Comparison of ENCODE assay signal across 9 cellular contexts in the genomic region with DNA sequence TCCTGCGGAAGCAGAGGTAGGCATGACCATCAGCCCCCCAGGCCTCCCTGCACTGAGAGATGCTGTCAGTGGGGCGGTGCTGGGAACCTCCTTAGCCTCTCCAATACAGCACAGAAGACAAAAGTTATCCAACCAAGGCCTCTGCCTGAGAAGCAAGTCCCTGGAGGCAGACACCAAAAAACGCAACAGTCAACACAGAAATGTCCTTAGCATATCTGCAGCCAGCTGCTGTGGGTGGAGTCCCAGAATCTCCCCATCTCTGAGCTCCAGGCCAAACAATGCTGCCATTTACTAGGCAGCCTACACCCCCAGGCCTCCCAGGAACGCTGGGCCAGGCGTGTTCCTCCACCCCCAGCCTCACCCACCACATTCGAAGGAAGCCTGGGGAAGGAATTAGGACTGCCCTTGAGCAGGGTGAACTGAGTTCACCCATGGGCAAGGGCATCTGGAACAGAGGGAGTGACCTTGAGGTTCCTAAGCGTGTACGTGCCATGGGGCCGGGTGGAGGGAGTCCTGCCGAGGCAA. TPM values are rescaled to one million over a fixed set of nuclear protein-coding genes. Genes with fewer than 3 reads are reported as not detected.
DNase-seq lines count a peak whose midpoint lies in the region; TF ChIP-seq lines count a peak whose summit lies in the region.
"Had no signal": no experiment of that assay in that cellular context is flagged by ENCODE, and none has a peak within 500 bp of the region (broad histone marks: within the 10 kb centered on the region; RNA-seq: fewer than 3 reads in every experiment).

No MANE protein-coding gene starts in this region.

- intact Hi-C loops in activated CD4-positive, alpha-beta memory T cell treated with anti-CD3 and anti-CD28 coated beads for 36 hours (cut with micrococcal nuclease), result no loop called here

- H3K9me3 Mint-ChIP-seq in activated CD4-positive, alpha-beta memory T cell treated with anti-CD3 and anti-CD28 coated beads for 36 hours, result no peaks in the 10 kb centered on the region
- no peaks in the 10 kb centered on the region for H3K9me3 Mint-ChIP-seq in activated CD4-positive, alpha-beta memory T cell treated with anti-CD3 and anti-CD28 coated beads, Interleukin-2, amount 10 ng/mL, durations not matched to agents 7 days and 5 days
- peaks cover 14% of the 10 kb centered on the region for H3K9me3 Mint-ChIP-seq in glutamatergic neuron (ENCODE audit: unreplicated experiment)

- H2AFZ ChIP-seq in Karpas-422 (ENCODE audit: low read length), result no peak overlapping the region

- no peak overlapping the region for H3K4me3 Mint-ChIP-seq in activated CD4-positive, alpha-beta memory T cell treated with anti-CD3 and anti-CD28 coated beads for 36 hours
- no peak overlapping the region for H3K4me3 Mint-ChIP-seq in activated CD4-positive, alpha-beta memory T cell treated with anti-CD3 and anti-CD28 coated beads, Interleukin-2, amount 10 ng/mL, durations not matched to agents 7 days and 5 days
- H3K4me3 Mint-ChIP-seq in glutamatergic neuron (ENCODE audit: unreplicated experiment), result peak overlapping the region; percentile 40

- no peaks in the 10 kb centered on the region for H3K9me3 ChIP-seq in Karpas-422 (ENCODE audit: low read length)

- H3K27ac ChIP-seq in Karpas-422 (ENCODE audit: low read length) (no peak overlapping the region), temporal lobe (ENCODE audit: low read depth, low read length) (peak overlapping the region; percentile 73)
- H3K27ac ChIP-seq: C4-2B had no signal

- no peak overlapping the region for H3K4me2 ChIP-seq in Karpas-422 (ENCODE audit: low read depth, low read length, poor library complexity, severe bottlenecking)

- peaks cover 82% of the 10 kb centered on the region for H3K79me2 ChIP-seq in Karpas-422 (ENCODE audit: low read length)

- no peaks in the 10 kb centered on the region for H3K9me2 ChIP-seq in Karpas-422 (replicated peaks; ENCODE audit: insufficient read depth, low read length)

- H3K4me3 ChIP-seq in Karpas-422 (ENCODE audit: low read length), result no peak overlapping the region

- H3K4me1 Mint-ChIP-seq in activated CD4-positive, alpha-beta memory T cell treated with anti-CD3 and anti-CD28 coated beads for 36 hours (ENCODE audit: low read depth), result peaks cover 88% of the 10 kb centered on the region
- H3K4me1 Mint-ChIP-seq in activated CD4-positive, alpha-beta memory T cell treated with anti-CD3 and anti-CD28 coated beads, Interleukin-2, amount 10 ng/mL, durations not matched to agents 7 days and 5 days, result peaks cover 71% of the 10 kb centered on the region
- H3K4me1 Mint-ChIP-seq in glutamatergic neuron (ENCODE audit: low read depth, unreplicated experiment), result peaks cover 56% of the 10 kb centered on the region

- no peak for DNase-seq in activated CD4-positive, alpha-beta memory T cell treated with anti-CD3 and anti-CD28 coated beads for 36 hours
- DNase-seq in activated CD4-positive, alpha-beta memory T cell treated with anti-CD3 and anti-CD28 coated beads, Interleukin-2, amount 10 ng/mL, durations not matched to agents 7 days and 5 days, result no peak
- DNase-seq in Karpas-422, result peak; percentile 53
- no peak for DNase-seq in glutamatergic neuron
- no peak for DNase-seq in G401 (ENCODE audit: low spot score)
- DNase-seq in DMS53 (lab: John Stamatoyannopoulos, UW), result no peak
- DNase-seq in RKO (ENCODE audit: low spot score), result no peak

- in situ Hi-C loops in G401 (cut with HindIII; ENCODE audit: low sequenced_read_pairs), result no loop called here

- POLR2A ChIA-PET in activated CD4-positive, alpha-beta memory T cell treated with anti-CD3 and anti-CD28 coated beads for 36 hours (lab: Charles Lee), result no interaction called here
- POLR2A ChIA-PET in activated CD4-positive, alpha-beta memory T cell treated with anti-CD3 and anti-CD28 coated beads, Interleukin-2, amount 10 ng/mL, durations not matched to agents 7 days and 5 days (lab: Charles Lee), result interaction anchor here (1.0 kb wide), 1 partner anchor 31 kb away, joined by 3 read pairs; no protein-coding TSS in a partner anchor

- H3K36me3 Mint-ChIP-seq in activated CD4-positive, alpha-beta memory T cell treated with anti-CD3 and anti-CD28 coated beads for 36 hours, result peaks cover 13% of the 10 kb centered on the region
- H3K36me3 Mint-ChIP-seq in activated CD4-positive, alpha-beta memory T cell treated with anti-CD3 and anti-CD28 coated beads, Interleukin-2, amount 10 ng/mL, durations not matched to agents 7 days and 5 days (ENCODE audit: low read depth), result peaks cover 60% of the 10 kb centered on the region
- H3K36me3 Mint-ChIP-seq in glutamatergic neuron (ENCODE audit: unreplicated experiment), result no peaks in the 10 kb centered on the region

- TF ChIP-seq CTCF in glutamatergic neuron (IDR thresholded peaks at IDR 0.05; ENCODE audit: partially characterized antibody, unreplicated experiment), result no peak

- H4K20me1 ChIP-seq in Karpas-422 (ENCODE audit: insufficient read depth, low read depth, low read length), result peaks cover 7% of the 10 kb centered on the region; the same call in 1 of the 2 replicates

- H3K36me3 ChIP-seq in Karpas-422 (ENCODE audit: insufficient read depth, low read length), result peaks cover 3% of the 10 kb centered on the region; the same call in 1 of the 2 replicates

- CTCF ChIA-PET in activated CD4-positive, alpha-beta memory T cell treated with anti-CD3 and anti-CD28 coated beads for 36 hours (lab: Charles Lee), result no interaction called here
- CTCF ChIA-PET in activated CD4-positive, alpha-beta memory T cell treated with anti-CD3 and anti-CD28 coated beads, Interleukin-2, amount 10 ng/mL, durations not matched to agents 7 days and 5 days (lab: Charles Lee), result no interaction called here

- H3K27me3 ChIP-seq in Karpas-422 (ENCODE audit: low read length), result no peaks in the 10 kb centered on the region

- H3K9ac ChIP-seq in Karpas-422 (ENCODE audit: low read length), result no peak overlapping the region

- H3K4me1 ChIP-seq in Karpas-422 (ENCODE audit: low read length), result peaks cover 11% of the 10 kb centered on the region

- peak overlapping the region; percentile 61 for H3K27ac Mint-ChIP-seq in activated CD4-positive, alpha-beta memory T cell treated with anti-CD3 and anti-CD28 coated beads for 36 hours
- no peak overlapping the region for H3K27ac Mint-ChIP-seq in activated CD4-positive, alpha-beta memory T cell treated with anti-CD3 and anti-CD28 coated beads, Interleukin-2, amount 10 ng/mL, durations not matched to agents 7 days and 5 days
- H3K27ac Mint-ChIP-seq in glutamatergic neuron (ENCODE audit: unreplicated experiment), result peak overlapping the region; percentile 99

- no peaks in the 10 kb centered on the region for H3K27me3 Mint-ChIP-seq in activated CD4-positive, alpha-beta memory T cell treated with anti-CD3 and anti-CD28 coated beads for 36 hours
- no peaks in the 10 kb centered on the region for H3K27me3 Mint-ChIP-seq in activated CD4-positive, alpha-beta memory T cell treated with anti-CD3 and anti-CD28 coated beads, Interleukin-2, amount 10 ng/mL, durations not matched to agents 7 days and 5 days
- H3K27me3 Mint-ChIP-seq in glutamatergic neuron (ENCODE audit: unreplicated experiment), result peaks cover 11% of the 10 kb centered on the region

RNA-seq across cellular contexts. Expression of gene STK10, which starts 43.7 kb away (rescaled TPM):
- 100 to 1,000 TPM in 1 of 2 experiments, 10 to 100 TPM in 1; 98.2 to 104 TPM for total RNA-seq in activated CD4-positive, alpha-beta memory T cell treated with anti-CD3 and anti-CD28 coated beads for 36 hours
- total RNA-seq in activated CD4-positive, alpha-beta memory T cell treated with anti-CD3 and anti-CD28 coated beads, Interleukin-2, amount 10 ng/mL, durations not matched to agents 7 days and 5 days, result 100 to 1,000 TPM; 301 to 316 TPM
- total RNA-seq in Karpas-422 (2014; rRNA removed; shearing (Covaris generic); ENCODE audit: low replicate concordance), result 24.9 and 48.2 TPM in 2 replicates
- total RNA-seq in glutamatergic neuron (ENCODE audit: unreplicated experiment) (84.7 TPM), temporal lobe (4.4 TPM)
- total RNA-seq in G401 (2014; rRNA removed; shearing (Covaris generic)), result 14.2 and 17.0 TPM in 2 replicates

RNA-seq across cellular contexts. Expression of gene EFCAB9, which starts 49.6 kb away (rescaled TPM):
- total RNA-seq in activated CD4-positive, alpha-beta memory T cell treated with anti-CD3 and anti-CD28 coated beads for 36 hours, result not detected
- not detected for total RNA-seq in activated CD4-positive, alpha-beta memory T cell treated with anti-CD3 and anti-CD28 coated beads, Interleukin-2, amount 10 ng/mL, durations not matched to agents 7 days and 5 days
- total RNA-seq in Karpas-422 (2014; rRNA removed; shearing (Covaris generic); ENCODE audit: low replicate concordance), result not detected in 2 replicates
- total RNA-seq in glutamatergic neuron (ENCODE audit: unreplicated experiment), result not detected
- not detected for total RNA-seq in temporal lobe
- not detected in 2 replicates for total RNA-seq in G401 (2014; rRNA removed; shearing (Covaris generic))
